ENCODE assay signal across 1 cellular context in genomic region chr1:175134500-175134899, GRCh38.
TF ChIP-seq lines count a peak whose summit lies in the region.

No MANE protein-coding gene starts in this region.

TF ChIP-seq in GM12878, 131 proteins besides CTCF, POLR2A, EP300 and RAD21 (continued from another document):
- no peak for TF ChIP-seq MEF2A (IDR thresholded peaks at IDR 0.05; ENCODE audit: insufficient read depth, low read depth, low read length)
- no peak for TF ChIP-seq REST (IDR thresholded peaks at IDR 0.05; ENCODE audit: low read depth, low read length)
